10 cellular contexts compared by ENCODE assay signal in genomic region chr12:116142936-116143882, GRCh38.
DNase-seq lines count a peak whose midpoint lies in the region; FAIRE-seq and TF ChIP-seq lines count a peak whose summit lies in the region.
"Had no signal": no experiment of that assay in that cellular context is flagged by ENCODE, and none has a peak within 500 bp of the region (broad histone marks: within the 10 kb centered on the region; RNA-seq: fewer than 3 reads in every experiment).

No MANE protein-coding gene starts in this region.

- H3K4me3 ChIP-seq in lower leg skin (ENCODE audit: low read depth, poor library complexity, severe bottlenecking), result no peak overlapping the region

- intact Hi-C loops in lower leg skin (cut with DNase I; ENCODE audit: low total_unique reads), result no loop called here

- TF ChIP-seq CTCF in lower leg skin (IDR thresholded peaks at IDR 0.05), result no peak

- TF ChIP-seq POLR2A in lower leg skin (IDR thresholded peaks at IDR 0.05), result no peak

- no peak for DNase-seq in GM19239 (ENCODE audit: insufficient read length, low spot score)
- DNase-seq in NAMALWA (ENCODE audit: low spot score), result peak; percentile 17
- peak; percentile 84 to 96 for DNase-seq in dermis microvascular lymphatic vessel endothelial cell (ENCODE audit: low read depth in 2 of 2)
- peak; percentile 93 for DNase-seq in renal cortical epithelial cell (ENCODE audit: low read depth)
- no peak for DNase-seq in lower leg skin (ENCODE audit: low spot score in 2 of 2)
- no peak for DNase-seq in SKM-1 (lab: John Stamatoyannopoulos, UW; ENCODE audit: unreplicated experiment)
- no peak for DNase-seq in NCI-H82 (lab: John Stamatoyannopoulos, UW)
- DNase-seq in central memory CD4-positive, alpha-beta T cell, result no peak
- DNase-seq: left cardiac atrium, NCI-H2227 treated with DMSO at 0.1 percent for 48 hours had no signal

- peak; percentile 33 for FAIRE-seq in GM19239 (lab: Jason Lieb, UNC)

- 45 to 46% methylated on average over 9 of the region's 9 CpGs for WGBS in lower leg skin, 2 donors

Comparison
In these comparisons a context has a peak if more than half of its experiments do, and no peak if none do; other contexts are left out.
1. DNase-seq: peak in NAMALWA (single experiment), dermis microvascular lymphatic vessel endothelial cell (2 of 2) and renal cortical epithelial cell (single experiment); none in GM19239 (single experiment), lower leg skin (0 of 2), SKM-1 (single experiment), NCI-H82 (single experiment) and central memory CD4-positive, alpha-beta T cell (single experiment).